19 cellular contexts compared by ENCODE assay signal in genomic region chr2:42363413-42363812, GRCh38.
"Had no signal": no experiment of that assay in that cellular context is flagged by ENCODE, and none has a peak within 500 bp of the region (broad histone marks: within the 10 kb centered on the region; RNA-seq: fewer than 3 reads in every experiment).

No MANE protein-coding gene starts in this region.

- H3K27ac ChIP-seq: colonic mucosa, epithelial cell of prostate, esophagus squamous epithelium, gastrocnemius medialis, heart right ventricle, left lung, lower lobe of right lung had no signal

- H3K27me3 ChIP-seq: colonic mucosa, esophagus squamous epithelium, gastrocnemius medialis, left lung had no signal

- H3K9me3 ChIP-seq: colonic mucosa, esophagus squamous epithelium, gastrocnemius medialis, heart right ventricle, left lung, lower lobe of right lung, mucosa of descending colon had no signal

- DNase-seq: colonic mucosa; cortex of kidney; effector CD8-positive, alpha-beta T cell; effector memory CD8-positive, alpha-beta T cell; erythroblast; esophagus squamous epithelium; foreskin fibroblast; foreskin melanocyte; gastrocnemius medialis; glutamatergic neuron; heart right ventricle; hippocampal formation; left cardiac atrium; left lung; left ventricle myocardium superior; lower lobe of right lung; mesenchymal stem cell; mucosa of descending colon had no signal

- H3K4me3 ChIP-seq: colonic mucosa, esophagus squamous epithelium, gastrocnemius medialis, heart right ventricle, left lung, lower lobe of right lung, mucosa of descending colon had no signal

- H3K36me3 ChIP-seq: colonic mucosa, esophagus squamous epithelium, gastrocnemius medialis, heart right ventricle, left lung, lower lobe of right lung had no signal
